28 cellular contexts compared by ENCODE assay signal in genomic region chr13:19605161-19605955, GRCh38. TPM values are rescaled to one million over a fixed set of nuclear protein-coding genes. Genes with fewer than 3 reads are reported as not detected.
DNase-seq lines count a peak whose midpoint lies in the region; ATAC-seq and TF ChIP-seq lines count a peak whose summit lies in the region.
"Had no signal": no experiment of that assay in that cellular context is flagged by ENCODE, and none has a peak within 500 bp of the region (broad histone marks: within the 10 kb centered on the region; RNA-seq: fewer than 3 reads in every experiment).

No MANE protein-coding gene starts in this region.

- no peaks in the 10 kb centered on the region for H4K20me1 ChIP-seq in PC-9 (ENCODE audit: insufficient read depth)

- peaks cover 5% of the 10 kb centered on the region for H3K4me1 Mint-ChIP-seq in activated naive CD8-positive, alpha-beta T cell treated with anti-CD3 and anti-CD28 coated beads, Interleukin-2, amount 50 U/mL, for 24 hours

- H3K4me1 ChIP-seq in right atrium auricular region (peaks cover 0 to 8% of the 10 kb centered on the region in 2 donors), PC-9 (replicated peaks; ENCODE audit: insufficient read depth) (peaks cover 18% of the 10 kb centered on the region)
- H3K4me1 ChIP-seq: BE2C, colonic mucosa had no signal

- H3K9me3 ChIP-seq in right atrium auricular region = no peaks in the 10 kb centered on the region
- H3K9me3 ChIP-seq in PC-9 (ENCODE audit: insufficient read depth, low read depth) = no peaks in the 10 kb centered on the region
- H3K9me3 ChIP-seq: adrenal gland, BE2C, colonic mucosa, esophagus squamous epithelium, ovary had no signal

- H3K4me3 ChIP-seq in right atrium auricular region (no peak overlapping the region), PC-9 (no peak overlapping the region)
- H3K4me3 ChIP-seq: adrenal gland, colonic mucosa, esophagus squamous epithelium, ovary had no signal

- TF ChIP-seq CTCF in right atrium auricular region (IDR thresholded peaks at IDR 0.05) (no peak), PC-9 (conservative IDR thresholded peaks at IDR 0.05) (no peak)

- H2AFZ ChIP-seq in PC-9 = no peak overlapping the region

- peak; percentile 11 for DNase-seq in right atrium auricular region (ENCODE audit: low spot score)
- DNase-seq in Right ventricle myocardium inferior (ENCODE audit: missing footprints) = no peak
- peak; percentile 63 to 76 for DNase-seq in PC-9
- DNase-seq in NCI-H2029 (lab: John Stamatoyannopoulos, UW) = no peak
- no peak for DNase-seq in NCI-H526 (lab: John Stamatoyannopoulos, UW)
- DNase-seq in activated effector memory CD4-positive, alpha-beta T cell treated with anti-CD3 and anti-CD28 coated beads, Interleukin-2, amount 50 U/mL, for 16 hours = no peak
- DNase-seq in activated naive CD8-positive, alpha-beta T cell treated with anti-CD3 and anti-CD28 coated beads, Interleukin-2, amount 50 U/mL, for 24 hours = no peak
- DNase-seq: activated CD4-positive, alpha-beta T cell treated with anti-CD3 and anti-CD28 coated beads for 4 hours; activated naive CD4-positive, alpha-beta T cell treated with Interleukin-2 at 50 U/mL for 16 hours; activated T-cell treated with anti-CD3 and anti-CD28 coated beads, Interleukin-2, amount 50 U/mL, for 4 hours; adrenal gland; BE2C; colonic mucosa; DMS79; effector memory CD8-positive, alpha-beta T cell; esophagus squamous epithelium; Karpas-422; ovary; Right ventricle myocardium superior; small intestine; stimulated activated naive CD8-positive, alpha-beta T cell treated with anti-CD3 and anti-CD28 coated beads, Interleukin-15, amount 100 ng/mL, for 72 hours had no signal

- ATAC-seq in Right ventricle myocardium inferior (no peak), esophagus mucosa (peak; percentile 85)
- ATAC-seq in activated naive CD8-positive, alpha-beta T cell treated with anti-CD3 and anti-CD28 coated beads, Interleukin-2, amount 50 U/mL, for 24 hours = no peak
- ATAC-seq: activated T-cell treated with anti-CD3 and anti-CD28 coated beads, Interleukin-2, amount 50 U/mL, for 4 hours; effector memory CD8-positive, alpha-beta T cell; natural killer cell treated with Interleukin-12 subunit alpha and Interleukin-12 subunit beta and Interleukin-15 and Interleukin-18, amount 100 ng/mL, for 72 hours; stimulated activated naive CD8-positive, alpha-beta T cell treated with anti-CD3 and anti-CD28 coated beads, Interleukin-15, amount 100 ng/mL, for 72 hours had no signal

- intact Hi-C loops in Right ventricle myocardium inferior (cut with DNase I) (no loop called here), PC-9 (cut with micrococcal nuclease; ENCODE audit: unreplicated experiment) (loop anchor here (10.0 kb wide), 3 partner anchors 259 to 519 kb away; partner anchors contain the start of genes ZMYM2 and ZMYM5)

- H3K27ac Mint-ChIP-seq in activated naive CD8-positive, alpha-beta T cell treated with anti-CD3 and anti-CD28 coated beads, Interleukin-2, amount 50 U/mL, for 24 hours = no peak overlapping the region
- H3K27ac Mint-ChIP-seq: effector memory CD8-positive, alpha-beta T cell; natural killer cell treated with Interleukin-12 subunit alpha and Interleukin-12 subunit beta and Interleukin-15 and Interleukin-18, amount 100 ng/mL, for 72 hours; stimulated activated naive CD8-positive, alpha-beta T cell treated with anti-CD3 and anti-CD28 coated beads, Interleukin-15, amount 100 ng/mL, for 72 hours had no signal

- TSS peak; percentile 34 for BruUV-seq in PC-9 (replicated peaks; lab: Mats Ljungman, UMichigan)

- H3K27me3 ChIP-seq in right atrium auricular region (no peaks in the 10 kb centered on the region), PC-9 (ENCODE audit: insufficient read depth, low read depth) (no peaks in the 10 kb centered on the region)
- H3K27me3 ChIP-seq: BE2C, ovary had no signal

- H3K36me3 Mint-ChIP-seq in activated naive CD8-positive, alpha-beta T cell treated with anti-CD3 and anti-CD28 coated beads, Interleukin-2, amount 50 U/mL, for 24 hours (ENCODE audit: low read depth) = peaks cover 27% of the 10 kb centered on the region

- H3K27ac ChIP-seq in right atrium auricular region = no peak overlapping the region
- H3K27ac ChIP-seq in PC-9 = peak overlapping the region; percentile 48; the same call in 1 of the 2 replicates
- H3K27ac ChIP-seq: adrenal gland, colonic mucosa, esophagus squamous epithelium, ovary, VCaP had no signal

- H3F3A ChIP-seq in PC-9 (ENCODE audit: insufficient read depth, low read depth) = peaks cover 9% of the 10 kb centered on the region; the same call in 1 of the 2 replicates

- POLR2A ChIA-PET in PC-9 (lab: Charles Lee; ENCODE audit: unreplicated experiment) = interaction anchor here (0.6 to 0.7 kb wide), 2 partner anchors 15 to 453 kb away, joined by 4 to 6 read pairs; no protein-coding TSS in a partner anchor

- CTCF ChIA-PET in PC-9 (lab: Charles Lee) = interaction anchor here (0.6 kb wide), 1 partner anchor 257 kb away, joined by 4 read pairs; no protein-coding TSS in a partner anchor

- peaks cover 20% of the 10 kb centered on the region for H3K9me3 Mint-ChIP-seq in activated naive CD8-positive, alpha-beta T cell treated with anti-CD3 and anti-CD28 coated beads, Interleukin-2, amount 50 U/mL, for 24 hours
- H3K9me3 Mint-ChIP-seq: effector memory CD8-positive, alpha-beta T cell; natural killer cell treated with Interleukin-12 subunit alpha and Interleukin-12 subunit beta and Interleukin-15 and Interleukin-18, amount 100 ng/mL, for 72 hours had no signal

- H3K4me3 Mint-ChIP-seq in activated naive CD8-positive, alpha-beta T cell treated with anti-CD3 and anti-CD28 coated beads, Interleukin-2, amount 50 U/mL, for 24 hours = no peak overlapping the region
- H3K4me3 Mint-ChIP-seq: activated T-cell treated with anti-CD3 and anti-CD28 coated beads, Interleukin-2, amount 50 U/mL, for 4 hours; effector memory CD8-positive, alpha-beta T cell; natural killer cell treated with Interleukin-12 subunit alpha and Interleukin-12 subunit beta and Interleukin-15 and Interleukin-18, amount 100 ng/mL, for 72 hours; stimulated activated naive CD8-positive, alpha-beta T cell treated with anti-CD3 and anti-CD28 coated beads, Interleukin-15, amount 100 ng/mL, for 72 hours had no signal

- peaks cover 18% of the 10 kb centered on the region for H3K79me2 ChIP-seq in PC-9 (ENCODE audit: low read depth)

- peak overlapping the region; percentile 11; the same call in 1 of the 2 replicates for H3K4me2 ChIP-seq in PC-9

- H3K36me3 ChIP-seq in right atrium auricular region (no peaks in the 10 kb centered on the region), PC-9 (ENCODE audit: low read depth) (peaks cover 3% of the 10 kb centered on the region; the same call in 1 of the 2 replicates)
- H3K36me3 ChIP-seq: adrenal gland, BE2C, colonic mucosa, esophagus squamous epithelium, ovary had no signal

- H3K27me3 Mint-ChIP-seq in activated naive CD8-positive, alpha-beta T cell treated with anti-CD3 and anti-CD28 coated beads, Interleukin-2, amount 50 U/mL, for 24 hours = peaks cover 26% of the 10 kb centered on the region

- H3K9me2 ChIP-seq in PC-9 (ENCODE audit: insufficient read depth) = no peaks in the 10 kb centered on the region

RNA-seq across cellular contexts. Expression of gene MPHOSPH8, which starts 28.1 kb away (rescaled TPM):
- 10 to 100 TPM; 20.8 to 26.8 TPM for total RNA-seq in right atrium auricular region
- total RNA-seq in Right ventricle myocardium inferior = 25.0 TPM
- 17.0 and 18.2 TPM in 2 replicates for total RNA-seq in PC-9 (2021)
- 16.1 TPM for total RNA-seq in esophagus mucosa

RNA-seq across cellular contexts. Expression of gene TPTE2, which starts 44.0 kb away (rescaled TPM):
- not detected for total RNA-seq in right atrium auricular region
- total RNA-seq in Right ventricle myocardium inferior = not detected
- not detected in 2 replicates for total RNA-seq in PC-9 (2021)
- not detected for total RNA-seq in esophagus mucosa
- total RNA-seq: activated T-cell treated with anti-CD3 and anti-CD28 coated beads, Interleukin-2, amount 50 U/mL, for 4 hours; esophagus squamous epithelium; liver; mononuclear cell; NCI-H460; renal cortical epithelial cell; Right ventricle myocardium superior had no signal

Comparison
In these comparisons a context has a peak if more than half of its experiments do, and no peak if none do; other contexts are left out.
1. DNase-seq: peak in right atrium auricular region (single experiment) and PC-9 (2 of 2); none in Right ventricle myocardium inferior (single experiment), NCI-H2029 (single experiment), NCI-H526 (0 of 2), activated effector memory CD4-positive, alpha-beta T cell treated with anti-CD3 and anti-CD28 coated beads, Interleukin-2, amount 50 U/mL, for 16 hours (single experiment) and activated naive CD8-positive, alpha-beta T cell treated with anti-CD3 and anti-CD28 coated beads, Interleukin-2, amount 50 U/mL, for 24 hours (single experiment).